ENCODE assay signal across 1 cellular context in genomic region chr16:46658925-46659324, GRCh38.
TF ChIP-seq lines count a peak whose summit lies in the region.

No MANE protein-coding gene starts in this region.

TF ChIP-seq in GM12878, 131 proteins besides CTCF, POLR2A, EP300 and RAD21 (continued from another document):
- TF ChIP-seq RELB (IDR thresholded peaks at IDR 0.05; ENCODE audit: low read depth) (peak; percentile 34; the same call in 1 of the 2 replicates), BACH1 (IDR thresholded peaks at IDR 0.05; ENCODE audit: borderline replicate concordance) (no peak), KLF5 (IDR thresholded peaks at IDR 0.05; ENCODE audit: partially characterized antibody) (no peak), STAT3 (IDR thresholded peaks at IDR 0.05; ENCODE audit: low read depth, low read length) (no peak), SMAD5 (IDR thresholded peaks at IDR 0.05; ENCODE audit: low read depth) (no peak), PKNOX1 (IDR thresholded peaks at IDR 0.05) (no peak), HDGF (IDR thresholded peaks at IDR 0.05) (no peak), JUNB (IDR thresholded peaks at IDR 0.05) (no peak), TBL1XR1 (IDR thresholded peaks at IDR 0.05; ENCODE audit: low read depth, low read length) (peak; percentile 58; the same call in 1 of the 2 replicates), NBN (IDR thresholded peaks at IDR 0.05) (no peak), ATF2 (IDR thresholded peaks at IDR 0.05; ENCODE audit: low read length) (no peak; the same call in 1 of the 2 replicates), POU2F2 (IDR thresholded peaks at IDR 0.05; ENCODE audit: borderline replicate concordance, low read depth, low read length) (no peak), NRF1 (conservative IDR thresholded peaks at IDR 0.05; ENCODE audit: low read depth, low read length) (no peak), CHD1 (IDR thresholded peaks at IDR 0.05; ENCODE audit: low read depth, low read length) (no peak), MEF2B (IDR thresholded peaks at IDR 0.05; ENCODE audit: partially characterized antibody, poor library complexity, severe bottlenecking) (no peak), ESRRA (IDR thresholded peaks at IDR 0.05; ENCODE audit: low read length) (no peak), LARP7 (IDR thresholded peaks at IDR 0.05) (no peak), CBFB (IDR thresholded peaks at IDR 0.05; ENCODE audit: low read depth) (0 out of 2 replicates have a peak, but pooled peaks have one; percentile 41), SRF (IDR thresholded peaks at IDR 0.05; ENCODE audit: low read depth in 2 of 2, low read length in 2 of 2) (0 out of 4 replicates have a peak, but pooled peaks of 1 of the 2 experiments have one; percentile 40)
TF ChIP-seq in GM12878: peak in this region for 27.
